9 cellular contexts compared by ENCODE assay signal in the genomic region with DNA sequence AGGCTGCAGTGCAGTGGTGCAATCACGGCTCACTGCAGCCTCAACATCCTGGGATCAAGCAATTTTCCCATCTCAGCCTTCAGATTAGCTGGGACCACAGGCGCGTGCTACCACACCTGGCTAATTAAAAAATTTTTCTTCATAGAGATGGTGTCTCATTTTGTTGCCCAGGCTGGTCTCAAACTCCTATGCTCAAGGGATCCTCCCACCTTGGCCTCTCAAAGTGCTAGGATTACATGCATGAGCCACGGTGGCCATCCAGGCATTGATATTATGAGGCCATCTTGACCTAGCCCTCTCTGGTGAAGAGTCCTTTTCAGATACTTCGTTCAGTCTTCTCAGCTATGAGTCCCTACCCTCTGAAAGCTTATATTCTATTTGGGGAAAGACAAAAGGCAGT. TPM values are rescaled to one million over a fixed set of nuclear protein-coding genes. Genes with fewer than 3 reads are reported as not detected.
A peak's percentile ranks its signal among the peaks of the same experiment; 100 is the strongest.
DNase-seq lines count a peak whose midpoint lies in the region; ATAC-seq and TF ChIP-seq lines count a peak whose summit lies in the region.
"Had no signal": no experiment of that assay in that cellular context is flagged by ENCODE, and none has a peak within 500 bp of the region (broad histone marks: within the 10 kb centered on the region; RNA-seq: fewer than 3 reads in every experiment).

No MANE protein-coding gene starts in this region.

- H3K27me3 ChIP-seq in Panc1 (ENCODE audit: control insufficient read depth, insufficient read depth, low read length) (no peaks in the 10 kb centered on the region), endocrine pancreas (ENCODE audit: control insufficient read depth, insufficient read depth, low read length) (no peaks in the 10 kb centered on the region), rectal smooth muscle tissue (ENCODE audit: control insufficient read depth, insufficient read depth, low read length) (no peaks in the 10 kb centered on the region), foreskin keratinocyte (no peaks in the 10 kb centered on the region)

- H3K9ac ChIP-seq in endocrine pancreas (ENCODE audit: control insufficient read depth, insufficient read depth, low read length), result no peak overlapping the region
- no peak overlapping the region for H3K9ac ChIP-seq in rectal smooth muscle tissue (ENCODE audit: low read length)

- intact Hi-C loops in Panc1 (cut with micrococcal nuclease; ENCODE audit: unreplicated experiment), result no loop called here

- no peaks in the 10 kb centered on the region for H3K9me3 ChIP-seq in Panc1 (ENCODE audit: control insufficient read depth, insufficient read depth, low read depth, low read length)
- no peaks in the 10 kb centered on the region for H3K9me3 ChIP-seq in endocrine pancreas (ENCODE audit: control insufficient read depth, low read length)

- H3K4me1 ChIP-seq in Panc1 (ENCODE audit: control insufficient read depth, insufficient read depth, low read length), result peaks cover 73% of the 10 kb centered on the region
- H3K4me1 ChIP-seq in endocrine pancreas (ENCODE audit: control insufficient read depth, insufficient read depth, low read length), result no peaks in the 10 kb centered on the region
- no peaks in the 10 kb centered on the region for H3K4me1 ChIP-seq in rectal smooth muscle tissue (ENCODE audit: control insufficient read depth, insufficient read depth, low read length)
- H3K4me1 ChIP-seq in foreskin keratinocyte, result peaks cover 14% of the 10 kb centered on the region

- CTCF ChIA-PET in Panc1 (lab: Charles Lee), result no interaction called here

- no TSS peak for BruUV-seq in Panc1 (replicated peaks; lab: Mats Ljungman, UMichigan)

- no peak for TF ChIP-seq CTCF in Panc1 (IDR thresholded peaks at IDR 0.05)
- no peak for TF ChIP-seq CTCF in GM13976 (IDR thresholded peaks at IDR 0.05; ENCODE audit: borderline replicate concordance, control extremely low read depth, extremely low read depth, insufficient read depth, missing control alignments)
- TF ChIP-seq CTCF in foreskin keratinocyte (conservative IDR thresholded peaks at IDR 0.05), result no peak

- in situ Hi-C loops in Panc1 (cut with HindIII; ENCODE audit: low pct_unique_long_range_greater_than_20kb, low sequenced_read_pairs), result no loop called here
- in situ Hi-C loops in GM13976 (cut with MboI; ENCODE audit: low sequenced_read_pairs, unreplicated experiment), result no loop called here

- no peaks in the 10 kb centered on the region for H3K36me3 ChIP-seq in Panc1 (ENCODE audit: control insufficient read depth, insufficient read depth, low read length)
- H3K36me3 ChIP-seq in endocrine pancreas (ENCODE audit: control insufficient read depth, insufficient read depth, low read length), result no peaks in the 10 kb centered on the region
- H3K36me3 ChIP-seq in rectal smooth muscle tissue (ENCODE audit: control insufficient read depth, insufficient read depth, low read length), result no peaks in the 10 kb centered on the region

- H3K4me3 ChIP-seq in Panc1 (ENCODE audit: low read depth in 2 of 2, low read length in 2 of 2), result peak overlapping the region; percentile 49 to 56; a peak in 3 of 4 replicates
- H3K4me3 ChIP-seq in endocrine pancreas (ENCODE audit: control insufficient read depth, insufficient read depth, low read length), result peak overlapping the region; percentile 83
- peak overlapping the region; percentile 92 for H3K4me3 ChIP-seq in rectal smooth muscle tissue (ENCODE audit: low read length)

- H3K27ac ChIP-seq in Panc1 (ENCODE audit: low read length) (peak overlapping the region; percentile 100), rectal smooth muscle tissue (ENCODE audit: low read depth, low read length) (no peak overlapping the region), foreskin keratinocyte (no peak overlapping the region)

- no peak for ATAC-seq in Panc1
- no peak for ATAC-seq in foreskin keratinocyte
- no peak for ATAC-seq in HG02759 (IDR thresholded peaks at IDR 0.05; ENCODE audit: unreplicated experiment)

- POLR2A ChIA-PET in Panc1 (lab: Charles Lee), result no interaction called here

- peak; percentile 24 for DNase-seq in ELR (ENCODE audit: low read depth)
- no peak for DNase-seq in Panc1 (ENCODE audit: low read depth, low spot score)
- no peak for DNase-seq in GM13976 (ENCODE audit: low spot score)
- DNase-seq in foreskin keratinocyte, result no peak
- DNase-seq in activated gamma-delta T cell treated with Interleukin-2 at 50 U/mL for 16 hours, result no peak
- DNase-seq: NCI-H446 had no signal

RNA-seq across cellular contexts. Expression of a gene that starts 1.1 kb away (rescaled TPM):
- total RNA-seq in Panc1 (2021; ENCODE audit: unreplicated experiment), result 34.8 TPM
- polyA plus RNA-seq in Panc1 (2012; ENCODE audit: insufficient read length), result 18.4 TPM
- 21.9 and 22.4 TPM in 2 replicates for total RNA-seq in foreskin keratinocyte
- 8.3 and 10.6 TPM in 2 replicates for polyA plus RNA-seq in foreskin keratinocyte
